ENCODE assay signal across 8 cellular contexts in genomic region chrX:135345328-135345645, GRCh38. TPM values are rescaled to one million over a fixed set of nuclear protein-coding genes. Genes with fewer than 3 reads are reported as not detected.
DNase-seq lines count a peak whose midpoint lies in the region; ATAC-seq and TF ChIP-seq lines count a peak whose summit lies in the region.

No MANE protein-coding gene starts in this region.

- H3K36me3 ChIP-seq in naive thymus-derived CD4-positive, alpha-beta T cell (ENCODE audit: control insufficient read depth in 2 of 3, insufficient read depth in 3 of 3, low read length in 3 of 3) = no peaks in the 10 kb centered on the region

- no peak for ATAC-seq in naive thymus-derived CD4-positive, alpha-beta T cell
- ATAC-seq in GM18858 (IDR thresholded peaks at IDR 0.05; ENCODE audit: unreplicated experiment) = no peak
- no peak for ATAC-seq in GM21381 (IDR thresholded peaks at IDR 0.05; ENCODE audit: unreplicated experiment)

- H3K4me3 ChIP-seq in epithelial cell of esophagus (ENCODE audit: low read length) = peak overlapping the region; percentile 68
- H3K4me3 ChIP-seq in naive thymus-derived CD4-positive, alpha-beta T cell (ENCODE audit: low read length) = peak overlapping the region; percentile 98

- H3K9me3 Mint-ChIP-seq in T-helper 1 cell treated with Interleukin-12 subunit alpha and Interleukin-12 subunit beta and Interleukin-4 antibody, amounts not matched to agents 30 μg/mL and 1 μg/mL, for 36 hours = no peaks in the 10 kb centered on the region
- H3K9me3 Mint-ChIP-seq in naive thymus-derived CD4-positive, alpha-beta T cell = peaks cover 0 to 2% (median 0%) of the 10 kb centered on the region in 11 donors

- intact Hi-C loops in naive thymus-derived CD4-positive, alpha-beta T cell (cut with micrococcal nuclease) = no loop called here

- DNase-seq in T-helper 1 cell = no peak
- DNase-seq in RPMI7951 (ENCODE audit: low read depth) = peak; percentile 82
- DNase-seq in epithelial cell of esophagus (ENCODE audit: low read depth) = no peak
- no peak for DNase-seq in naive thymus-derived CD4-positive, alpha-beta T cell
- no peak for DNase-seq in retina

- H3K27me3 Mint-ChIP-seq in T-helper 1 cell treated with Interleukin-12 subunit alpha and Interleukin-12 subunit beta and Interleukin-4 antibody, amounts not matched to agents 30 μg/mL and 1 μg/mL, for 36 hours (ENCODE audit: low read depth) = no peaks in the 10 kb centered on the region
- no peaks in the 10 kb centered on the region for H3K27me3 Mint-ChIP-seq in naive thymus-derived CD4-positive, alpha-beta T cell

- peak overlapping the region; percentile 79 for H3K4me3 Mint-ChIP-seq in T-helper 1 cell treated with Interleukin-12 subunit alpha and Interleukin-12 subunit beta and Interleukin-4 antibody, amounts not matched to agents 30 μg/mL and 1 μg/mL, for 36 hours
- peak overlapping the region; percentile 71 to 96 (median 83) for H3K4me3 Mint-ChIP-seq in naive thymus-derived CD4-positive, alpha-beta T cell

- no peak for TF ChIP-seq CTCF in epithelial cell of esophagus (IDR thresholded peaks at IDR 0.05; ENCODE audit: insufficient read depth, low read depth, low read length, missing control alignments)

- CTCF ChIA-PET in naive thymus-derived CD4-positive, alpha-beta T cell (lab: Charles Lee) = no interaction called here

- peaks cover 7 to 24% of the 10 kb centered on the region in 2 donors for H3K4me1 ChIP-seq in naive thymus-derived CD4-positive, alpha-beta T cell (ENCODE audit: control insufficient read depth in 2 of 2, insufficient read depth in 2 of 2, low read length in 2 of 2)

- peaks cover 35% of the 10 kb centered on the region for H3K4me1 Mint-ChIP-seq in T-helper 1 cell treated with Interleukin-12 subunit alpha and Interleukin-12 subunit beta and Interleukin-4 antibody, amounts not matched to agents 30 μg/mL and 1 μg/mL, for 36 hours (ENCODE audit: low read depth)
- H3K4me1 Mint-ChIP-seq in naive thymus-derived CD4-positive, alpha-beta T cell = peaks cover 25 to 56% (median 46%) of the 10 kb centered on the region in 7 donors

- peak overlapping the region; percentile 67 for H3K27ac Mint-ChIP-seq in T-helper 1 cell treated with Interleukin-12 subunit alpha and Interleukin-12 subunit beta and Interleukin-4 antibody, amounts not matched to agents 30 μg/mL and 1 μg/mL, for 36 hours
- peak overlapping the region in 8 of 9 donors; percentile 21 to 84 (median 56) for H3K27ac Mint-ChIP-seq in naive thymus-derived CD4-positive, alpha-beta T cell

- H3K36me3 Mint-ChIP-seq in T-helper 1 cell treated with Interleukin-12 subunit alpha and Interleukin-12 subunit beta and Interleukin-4 antibody, amounts not matched to agents 30 μg/mL and 1 μg/mL, for 36 hours (ENCODE audit: low read depth) = peaks cover 24% of the 10 kb centered on the region
- H3K36me3 Mint-ChIP-seq in naive thymus-derived CD4-positive, alpha-beta T cell = peaks cover 3 to 51% (median 6%) of the 10 kb centered on the region in 5 donors

- H3K9me3 ChIP-seq in naive thymus-derived CD4-positive, alpha-beta T cell (ENCODE audit: control insufficient read depth in 2 of 3, low read length in 3 of 3) = no peaks in the 10 kb centered on the region

- POLR2A ChIA-PET in naive thymus-derived CD4-positive, alpha-beta T cell (lab: Charles Lee) = no interaction called here

- H3K27me3 ChIP-seq in naive thymus-derived CD4-positive, alpha-beta T cell (ENCODE audit: control insufficient read depth in 2 of 2, insufficient read depth in 2 of 2, low read length in 2 of 2) = no peaks in the 10 kb centered on the region

- H3K27ac ChIP-seq in naive thymus-derived CD4-positive, alpha-beta T cell (ENCODE audit: low read depth, low read length) = peak overlapping the region; percentile 79

RNA-seq across cellular contexts. Expression of gene ZNF449, which starts 0.7 kb away (rescaled TPM):
- total RNA-seq in RPMI7951 (2014; rRNA removed; shearing (Covaris generic)) = 7.5 and 9.3 TPM in 2 replicates
- 1 to 10 TPM; 2.4 to 8.7 (median 4.7) TPM for total RNA-seq in naive thymus-derived CD4-positive, alpha-beta T cell
- 1 to 10 TPM; 1.1 to 2.2 TPM for polyA plus RNA-seq in naive thymus-derived CD4-positive, alpha-beta T cell

RNA-seq across cellular contexts. Expression of gene ZNF75D, which starts 1.4 kb away (rescaled TPM):
- total RNA-seq in RPMI7951 (2014; rRNA removed; shearing (Covaris generic)) = 6.5 and 7.9 TPM in 2 replicates
- 10 to 100 TPM in 3 of 5 experiments, 1 to 10 TPM in 2; 9.7 to 19.7 (median 18.1) TPM for total RNA-seq in naive thymus-derived CD4-positive, alpha-beta T cell
- polyA plus RNA-seq in naive thymus-derived CD4-positive, alpha-beta T cell = 10 to 100 TPM in 1 of 2 donors, 1 to 10 TPM in 1; 7.3 to 11.4 TPM

RNA-seq across cellular contexts. Expression of gene ETDC, which starts 36.0 kb away (rescaled TPM):
- not detected in 2 replicates for total RNA-seq in RPMI7951 (2014; rRNA removed; shearing (Covaris generic))
- not detected for total RNA-seq in naive thymus-derived CD4-positive, alpha-beta T cell
- polyA plus RNA-seq in naive thymus-derived CD4-positive, alpha-beta T cell = not detected
